Comparison of ENCODE assay signal across 8 cellular contexts in genomic region chr21:37463083-37463780, GRCh38.
DNase-seq lines count a peak whose midpoint lies in the region; ATAC-seq and TF ChIP-seq lines count a peak whose summit lies in the region.

No MANE protein-coding gene starts in this region.

- no peaks in the 10 kb centered on the region for H3K27me3 ChIP-seq in HCT116 (ENCODE audit: insufficient read depth, low read length)

- peak; percentile 47 for TF ChIP-seq RAD21 in HCT116 (IDR thresholded peaks at IDR 0.05; ENCODE audit: low read depth)

- no peaks in the 10 kb centered on the region for H3K9me3 Mint-ChIP-seq in Calu3 (ENCODE audit: low read depth, unreplicated experiment)

- CTCF ChIA-PET in Calu3 (lab: Charles Lee) = interaction anchor here (0.7 to 1.0 kb wide), 2 partner anchors 100 to 415 kb away, joined by 3 to 4 read pairs; no protein-coding TSS in a partner anchor
- CTCF ChIA-PET in HCT116 (lab: Charles Lee) = interaction anchor here (0.8 to 1.3 kb wide), 4 partner anchors 13 to 98 kb away, joined by 3 to 5 read pairs (median 4); no protein-coding TSS in a partner anchor
- CTCF ChIA-PET in OCI-LY7 (lab: Charles Lee; ENCODE audit: unreplicated experiment) = interaction anchor here (0.6 kb wide), 1 partner anchor 510 kb away, joined by 3 read pairs; no protein-coding TSS in a partner anchor

- intact Hi-C loops in Calu3 (cut with micrococcal nuclease; ENCODE audit: unreplicated experiment) = loop anchor here (5.0 to 10.0 kb wide), 2 partner anchors 91 to 122 kb away; no protein-coding TSS in a partner anchor
- intact Hi-C loops in HCT116 (cut with micrococcal nuclease) = no loop called here
- intact Hi-C loops in OCI-LY7 (cut with micrococcal nuclease; ENCODE audit: unreplicated experiment) = loop anchor here (5.0 kb wide), 1 partner anchor 96 kb away; the partner anchor contains the start of gene DYRK1A

- H3K36me3 ChIP-seq in HCT116 (ENCODE audit: control insufficient read depth in 1 of 2, insufficient read depth in 2 of 2, low read length in 2 of 2) (no peaks in the 10 kb centered on the region), OCI-LY7 (ENCODE audit: insufficient read depth, low read length) (peaks cover 45% of the 10 kb centered on the region)

- H3K4me3 ChIP-seq in HCT116 (replicated peaks in 1 of 2; ENCODE audit: low read depth in 1 of 2, low read length in 2 of 2) (no peak overlapping the region), OCI-LY7 (ENCODE audit: low read depth, low read length, poor library complexity, severe bottlenecking) (no peak overlapping the region)

- ATAC-seq in HCT116 = peak; percentile 82
- no peak for ATAC-seq in HG03457 (IDR thresholded peaks at IDR 0.05; ENCODE audit: unreplicated experiment)
- no peak for ATAC-seq in HG03520 (IDR thresholded peaks at IDR 0.05; ENCODE audit: unreplicated experiment)

- H3K4me1 ChIP-seq in HCT116 (ENCODE audit: control insufficient read depth in 1 of 2, insufficient read depth in 2 of 2, low read length in 2 of 2) (peaks cover 0 to 7% of the 10 kb centered on the region in 2 experiments; a peak in 1 of 4 replicates), OCI-LY7 (ENCODE audit: insufficient read depth, low read length, poor library complexity, severe bottlenecking) (peaks cover 43% of the 10 kb centered on the region)

- H3K9ac ChIP-seq in HCT116 (ENCODE audit: low read length) = no peak overlapping the region

- no peak for TF ChIP-seq CTCF in Calu3 (IDR thresholded peaks at IDR 0.05; ENCODE audit: unreplicated experiment)
- TF ChIP-seq CTCF in HCT116 (IDR thresholded peaks at IDR 0.05 in 2 of 3, conservative IDR thresholded peaks at IDR 0.05 in 1 of 3; ENCODE audit: borderline replicate concordance in 1 of 3, insufficient read depth in 1 of 3, low read depth in 2 of 3, low read length in 2 of 3) = peak; percentile 30 to 82 (median 69); a peak in 5 of 6 replicates
- TF ChIP-seq CTCF in OCI-LY7 (conservative IDR thresholded peaks at IDR 0.05; ENCODE audit: low read length) = peak; percentile 81

- peaks cover 100% of the 10 kb centered on the region for H3K79me2 ChIP-seq in HCT116 (ENCODE audit: insufficient read depth, low read length)
- H3K79me2 ChIP-seq in OCI-LY7 (ENCODE audit: insufficient read depth, low read depth, low read length) = peaks cover 100% of the 10 kb centered on the region

- H2AFZ ChIP-seq in HCT116 (ENCODE audit: low read depth, low read length, poor library complexity, severe bottlenecking) = no peak overlapping the region
- H2AFZ ChIP-seq in OCI-LY7 (ENCODE audit: low read length) = no peak overlapping the region

- DNase-seq in Calu3 (no peak), HCT116 (ENCODE audit: low read depth, low spot score) (peak; percentile 37), OCI-LY7 (ENCODE audit: low spot score) (peak; percentile 55), cerebellar cortex (ENCODE audit: low spot score) (peak; percentile 37), lung microvascular endothelial cell (ENCODE audit: low read depth in 2 of 2) (peak; percentile 58 to 61)
- no peak for DNase-seq in stimulated activated CD4-positive, alpha-beta T cell treated with anti-CD3 and anti-CD28 coated beads, Interleukin-4, amount 100 ng/mL, for 24 hours

- peak overlapping the region; percentile 54 for H3K27ac Mint-ChIP-seq in Calu3 (ENCODE audit: unreplicated experiment)

- H3K27ac ChIP-seq in HCT116 (ENCODE audit: low read depth, low read length) (no peak overlapping the region), OCI-LY7 (ENCODE audit: low read depth, low read length, poor library complexity, severe bottlenecking) (no peak overlapping the region)

- RAD21 ChIA-PET in HCT116 (lab: Charles Lee; ENCODE audit: low non-redundant PET in 1 of 2, low total read pairs in 2 of 2, uncharacterized antibody in 2 of 2, unreplicated experiment in 2 of 2) = no interaction called here

- peak overlapping the region; percentile 44 for H3K4me3 Mint-ChIP-seq in Calu3 (ENCODE audit: low read depth, unreplicated experiment)

- peaks cover 6% of the 10 kb centered on the region for H3K36me3 Mint-ChIP-seq in Calu3 (ENCODE audit: insufficient read depth, unreplicated experiment)

- peak overlapping the region; percentile 27 for H3K4me2 ChIP-seq in HCT116 (ENCODE audit: low read length)
- peak overlapping the region; percentile 46 for H3K4me2 ChIP-seq in OCI-LY7 (ENCODE audit: low read length)

- H4K20me1 ChIP-seq in HCT116 (ENCODE audit: insufficient read depth) (peaks cover 16% of the 10 kb centered on the region), OCI-LY7 (ENCODE audit: insufficient read depth, low read length) (peaks cover 33% of the 10 kb centered on the region)

- BruUV-seq in Calu3 (replicated peaks; lab: Mats Ljungman, UMichigan) (no TSS peak), HCT116 (replicated peaks; lab: Mats Ljungman, UMichigan) (no TSS peak), OCI-LY7 (replicated peaks; lab: Mats Ljungman, UMichigan) (no TSS peak)

- peaks cover 35% of the 10 kb centered on the region for H3K4me1 Mint-ChIP-seq in Calu3 (ENCODE audit: low read depth, unreplicated experiment)

- H3K9me2 ChIP-seq in HCT116 (ENCODE audit: insufficient read depth) (no peaks in the 10 kb centered on the region), OCI-LY7 (ENCODE audit: insufficient read depth, low read length) (no peaks in the 10 kb centered on the region)

- H3K9me3 ChIP-seq in HCT116 (ENCODE audit: control insufficient read depth in 1 of 2, insufficient read depth in 1 of 2, low read depth in 1 of 2, low read length in 2 of 2) = no peaks in the 10 kb centered on the region
- peaks cover 11% of the 10 kb centered on the region; the same call in 1 of the 2 replicates for H3K9me3 ChIP-seq in OCI-LY7 (ENCODE audit: low read length)

- no peaks in the 10 kb centered on the region for H3K27me3 Mint-ChIP-seq in Calu3 (ENCODE audit: unreplicated experiment)

- no peak for TF ChIP-seq POLR2A in HCT116 (IDR thresholded peaks at IDR 0.05; ENCODE audit: borderline replicate concordance, extremely low read depth, insufficient read depth, insufficient read length)

- POLR2A ChIA-PET in HCT116 (lab: Charles Lee) = interaction anchor here (1.2 kb wide), 1 partner anchor 196 kb away, joined by 4 read pairs; the partner anchor contains the start of gene VPS26C
- POLR2A ChIA-PET in OCI-LY7 (lab: Charles Lee) = interaction anchor here (1.1 kb wide), 1 partner anchor 12 kb away, joined by 4 read pairs; no protein-coding TSS in a partner anchor

TF ChIP-seq in HCT116, 20 proteins besides CTCF, POLR2A, EP300 and RAD21:
- TF ChIP-seq CEBPB (IDR thresholded peaks at IDR 0.05; ENCODE audit: low read depth) (no peak), MAX (IDR thresholded peaks at IDR 0.05) (peak; percentile 35; the same call in 1 of the 2 replicates), ELF1 (IDR thresholded peaks at IDR 0.05; ENCODE audit: borderline replicate concordance, low read depth) (no peak), CBX3 (IDR thresholded peaks at IDR 0.05; ENCODE audit: low read depth) (0 out of 2 replicates have a peak, but pooled peaks have one; percentile 20), ZFX (IDR thresholded peaks at IDR 0.05) (no peak)
TF ChIP-seq in HCT116: peak in this region for 2.

Comparison
In these comparisons a context has a peak if more than half of its experiments do, and no peak if none do; other contexts are left out.
1. DNase-seq: peak in HCT116 (single experiment), OCI-LY7 (single experiment), cerebellar cortex (single experiment) and lung microvascular endothelial cell (2 of 2); none in Calu3 (single experiment) and stimulated activated CD4-positive, alpha-beta T cell treated with anti-CD3 and anti-CD28 coated beads, Interleukin-4, amount 100 ng/mL, for 24 hours (single experiment).